ENCODE assay signal across 28 cellular contexts in the genomic region with DNA sequence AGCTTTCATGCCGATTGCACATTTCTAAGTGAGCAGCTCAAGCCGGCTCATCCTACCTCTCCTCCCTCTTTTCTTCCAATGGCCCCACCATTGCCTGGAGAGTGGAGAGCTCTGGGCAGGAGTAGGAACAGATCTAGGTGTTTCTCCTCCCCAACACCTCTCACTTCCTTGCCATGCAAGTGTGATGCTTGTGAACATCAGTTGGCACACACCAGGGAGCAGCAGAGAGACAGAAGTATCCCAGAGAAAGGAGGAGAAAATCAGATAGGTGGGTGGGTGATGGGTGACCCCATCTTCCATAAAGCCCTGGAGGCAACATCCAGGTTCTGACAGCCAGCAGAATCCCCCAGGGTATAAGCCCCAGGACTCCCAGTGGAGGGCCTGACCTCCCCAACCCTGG. TPM values are rescaled to one million over a fixed set of nuclear protein-coding genes. Genes with fewer than 3 reads are reported as not detected.
DNase-seq lines count a peak whose midpoint lies in the region; ATAC-seq, FAIRE-seq and TF ChIP-seq lines count a peak whose summit lies in the region.
"Had no signal": no experiment of that assay in that cellular context is flagged by ENCODE, and none has a peak within 500 bp of the region (broad histone marks: within the 10 kb centered on the region; RNA-seq: fewer than 3 reads in every experiment).

No MANE protein-coding gene starts in this region.

- H3K36me3 ChIP-seq in CD4-positive, alpha-beta memory T cell (ENCODE audit: insufficient read depth, low read length) = no peaks in the 10 kb centered on the region
- H3K36me3 ChIP-seq in HepG2 (replicated peaks in 1 of 2; ENCODE audit: control insufficient read depth in 1 of 2, insufficient read depth in 2 of 2, low read length in 2 of 2) = no peaks in the 10 kb centered on the region

- no TSS peak for BruUV-seq in HepG2 (replicated peaks; lab: Mats Ljungman, UMichigan)

- no peak overlapping the region for H3K4me3 ChIP-seq in CD4-positive, alpha-beta memory T cell (ENCODE audit: low read length in 2 of 2)
- H3K4me3 ChIP-seq in HepG2 (replicated peaks in 1 of 3; ENCODE audit: insufficient read depth in 1 of 3, low read depth in 2 of 3, low read length in 3 of 3) = no peak overlapping the region
- H3K4me3 ChIP-seq: A549; BLaER1 treated with 17β-estradiol and CSF1 and Interleukin-3, amounts not matched to agents 10 nM and 100 nM; GM12878 had no signal

- no peak overlapping the region for H2AFZ ChIP-seq in HepG2 (ENCODE audit: low read length)

- H3K9ac ChIP-seq in HepG2 (ENCODE audit: insufficient read depth, low read depth, low read length) = no peak overlapping the region
- H3K9ac ChIP-seq: BLaER1 treated with 17β-estradiol and CSF1 and Interleukin-3, amounts not matched to agents 10 nM and 100 nM had no signal

- TF ChIP-seq CTCF in natural killer cell (IDR thresholded peaks at IDR 0.05) (no peak), type B pancreatic cell (conservative IDR thresholded peaks at IDR 0.05) (no peak), HepG2 (CRISPR knock-in tag; IDR thresholded peaks at IDR 0.05) (no peak)

- 63% methylated on average over 1 of the region's 2 CpGs for WGBS in HepG2 (ENCODE audit: low lambda C conversion rate)

- no peaks in the 10 kb centered on the region for H3K79me2 ChIP-seq in HepG2 (ENCODE audit: insufficient read depth, low read length)

- no peaks in the 10 kb centered on the region for H3K27me3 ChIP-seq in CD4-positive, alpha-beta memory T cell (ENCODE audit: insufficient read depth, low read length)
- no peaks in the 10 kb centered on the region for H3K27me3 ChIP-seq in HepG2 (ENCODE audit: control insufficient read depth in 1 of 2, insufficient read depth in 2 of 2, low read length in 2 of 2)
- H3K27me3 ChIP-seq: BLaER1 treated with 17β-estradiol and CSF1 and Interleukin-3, amounts not matched to agents 10 nM and 100 nM had no signal

- no peak overlapping the region for H3K27ac Mint-ChIP-seq in natural killer cell treated with Interleukin-12 subunit alpha and Interleukin-12 subunit beta and Interleukin-15 and Interleukin-18, amount 100 ng/mL, for 72 hours
- no peak overlapping the region for H3K27ac Mint-ChIP-seq in natural killer cell
- no peak overlapping the region for H3K27ac Mint-ChIP-seq in type B pancreatic cell
- no peak overlapping the region for H3K27ac Mint-ChIP-seq in CD4-positive, alpha-beta memory T cell
- H3K27ac Mint-ChIP-seq: B cell; CD4-positive, alpha-beta T cell; CD8-positive, alpha-beta memory T cell had no signal

- no peaks in the 10 kb centered on the region for H4K20me1 ChIP-seq in HepG2 (ENCODE audit: insufficient read depth, low read length)

- no peaks in the 10 kb centered on the region for H3K9me3 Mint-ChIP-seq in natural killer cell treated with Interleukin-12 subunit alpha and Interleukin-12 subunit beta and Interleukin-15 and Interleukin-18, amount 100 ng/mL, for 72 hours
- H3K9me3 Mint-ChIP-seq in natural killer cell (no peaks in the 10 kb centered on the region), type B pancreatic cell (no peaks in the 10 kb centered on the region)
- no peaks in the 10 kb centered on the region for H3K9me3 Mint-ChIP-seq in CD4-positive, alpha-beta memory T cell
- H3K9me3 Mint-ChIP-seq: CD4-positive, alpha-beta T cell; CD8-positive, alpha-beta memory T cell had no signal

- no peak overlapping the region for H3K4me2 ChIP-seq in HepG2 (ENCODE audit: low read depth, low read length)
- H3K4me2 ChIP-seq: A549; BLaER1 treated with 17β-estradiol and CSF1 and Interleukin-3, amounts not matched to agents 10 nM and 100 nM had no signal

- no peak for ATAC-seq in natural killer cell treated with Interleukin-12 subunit alpha and Interleukin-12 subunit beta and Interleukin-15 and Interleukin-18, amount 100 ng/mL, for 72 hours
- ATAC-seq in natural killer cell (no peak), HepG2 (no peak)
- ATAC-seq: A549, GM12878 had no signal

- H3K27ac ChIP-seq in CD4-positive, alpha-beta memory T cell (ENCODE audit: low read depth, low read length) = no peak overlapping the region
- no peak overlapping the region for H3K27ac ChIP-seq in HepG2 (ENCODE audit: extremely low read length, insufficient read depth, low read length)
- H3K27ac ChIP-seq: 22Rv1; A549; BLaER1 treated with 17β-estradiol and CSF1 and Interleukin-3, amounts not matched to agents 10 nM and 100 nM; C4-2B had no signal

- peak; percentile 31 for DNase-seq in natural killer cell treated with Interleukin-12 subunit alpha and Interleukin-12 subunit beta and Interleukin-15 and Interleukin-18, amount 100 ng/mL, for 72 hours (ENCODE audit: low spot score)
- DNase-seq in natural killer cell (no peak), type B pancreatic cell (ENCODE audit: extremely low spot score, unreplicated experiment) (peak; percentile 18), HepG2 (ENCODE audit: low spot score) (no peak)
- DNase-seq in CD4-positive, alpha-beta memory T cell = no peak
- DNase-seq: AML-193; CD4-positive, alpha-beta T cell; CD8-positive, alpha-beta memory T cell; COR-L47; DMS 273 treated with DMSO at 0.1 percent for 48 hours; DMS153; DMS53; DMS79; DND-41; EL; GDM1 had no signal

- in situ Hi-C loops in HepG2 (cut with HindIII; ENCODE audit: extremely low pct_ligation_motif_present, low pct_unique_long_range_greater_than_20kb) = no loop called here

- no peaks in the 10 kb centered on the region for H3K4me1 Mint-ChIP-seq in natural killer cell treated with Interleukin-12 subunit alpha and Interleukin-12 subunit beta and Interleukin-15 and Interleukin-18, amount 100 ng/mL, for 72 hours (ENCODE audit: low read depth in 2 of 2)
- H3K4me1 Mint-ChIP-seq in natural killer cell = no peaks in the 10 kb centered on the region
- no peaks in the 10 kb centered on the region for H3K4me1 Mint-ChIP-seq in type B pancreatic cell (ENCODE audit: unreplicated experiment)
- H3K4me1 Mint-ChIP-seq in CD4-positive, alpha-beta memory T cell = no peaks in the 10 kb centered on the region
- H3K4me1 Mint-ChIP-seq: B cell; CD8-positive, alpha-beta memory T cell had no signal

- CTCF ChIA-PET in CD4-positive, alpha-beta memory T cell (lab: Charles Lee; ENCODE audit: partially characterized antibody) = no interaction called here
- CTCF ChIA-PET in HepG2 (lab: Yijun Ruan, JAX; ENCODE audit: low intra/inter-chr PET ratio, low total read pairs) = no interaction called here

- no peaks in the 10 kb centered on the region for H3K4me1 ChIP-seq in CD4-positive, alpha-beta memory T cell (ENCODE audit: insufficient read depth, low read length)
- no peaks in the 10 kb centered on the region for H3K4me1 ChIP-seq in HepG2 (ENCODE audit: insufficient read depth, low read length)
- H3K4me1 ChIP-seq: A549 had no signal

- no peak overlapping the region for H3K4me3 Mint-ChIP-seq in natural killer cell treated with Interleukin-12 subunit alpha and Interleukin-12 subunit beta and Interleukin-15 and Interleukin-18, amount 100 ng/mL, for 72 hours
- no peak overlapping the region for H3K4me3 Mint-ChIP-seq in natural killer cell
- H3K4me3 Mint-ChIP-seq in type B pancreatic cell = no peak overlapping the region
- H3K4me3 Mint-ChIP-seq in CD4-positive, alpha-beta memory T cell = no peak overlapping the region
- H3K4me3 Mint-ChIP-seq: B cell; CD4-positive, alpha-beta T cell; CD8-positive, alpha-beta memory T cell had no signal

- no peak for FAIRE-seq in HepG2 (lab: Jason Lieb, UNC)
- FAIRE-seq: A549, GM12878, GM12892, GM18507 had no signal

- TF ChIP-seq EP300 in HepG2 (IDR thresholded peaks at IDR 0.05; ENCODE audit: low read depth in 2 of 2, low read length in 2 of 2) (no peak), HepG2 (CRISPR knock-in tag; IDR thresholded peaks at IDR 0.05; ENCODE audit: borderline replicate concordance) (no peak)

- no peak for TF ChIP-seq POLR2A in HepG2 (IDR thresholded peaks at IDR 0.05; ENCODE audit: insufficient read depth in 1 of 2, low read depth in 2 of 2, low read length in 2 of 2)

- peaks cover 10 to 19% of the 10 kb centered on the region in 2 donors for H3K27me3 Mint-ChIP-seq in natural killer cell treated with Interleukin-12 subunit alpha and Interleukin-12 subunit beta and Interleukin-15 and Interleukin-18, amount 100 ng/mL, for 72 hours
- peaks cover 14 to 20% of the 10 kb centered on the region in 2 donors for H3K27me3 Mint-ChIP-seq in natural killer cell (ENCODE audit: low read depth in 2 of 2)
- H3K27me3 Mint-ChIP-seq in type B pancreatic cell = no peaks in the 10 kb centered on the region
- peaks cover 0 to 7% of the 10 kb centered on the region in 2 donors for H3K27me3 Mint-ChIP-seq in CD4-positive, alpha-beta memory T cell

- no peaks in the 10 kb centered on the region for H3K9me3 ChIP-seq in CD4-positive, alpha-beta memory T cell (ENCODE audit: control insufficient read depth in 1 of 2, low read length in 2 of 2)
- no peaks in the 10 kb centered on the region for H3K9me3 ChIP-seq in HepG2 (ENCODE audit: low read length)
- H3K9me3 ChIP-seq: A549; BLaER1 treated with 17β-estradiol and CSF1 and Interleukin-3, amounts not matched to agents 10 nM and 100 nM had no signal

- no peak for TF ChIP-seq RAD21 in HepG2 (CRISPR knock-in tag; IDR thresholded peaks at IDR 0.05)

- POLR2A ChIA-PET in CD4-positive, alpha-beta memory T cell (lab: Charles Lee; ENCODE audit: partially characterized antibody) = interaction anchor here (1.6 kb wide), 1 partner anchor 20 kb away, joined by 3 read pairs; no protein-coding TSS in a partner anchor
- POLR2A ChIA-PET in HepG2 (lab: Yijun Ruan, JAX) = no interaction called here

- no peaks in the 10 kb centered on the region for H3K36me3 Mint-ChIP-seq in natural killer cell treated with Interleukin-12 subunit alpha and Interleukin-12 subunit beta and Interleukin-15 and Interleukin-18, amount 100 ng/mL, for 72 hours
- H3K36me3 Mint-ChIP-seq in natural killer cell (no peaks in the 10 kb centered on the region), type B pancreatic cell (no peaks in the 10 kb centered on the region)
- H3K36me3 Mint-ChIP-seq in CD4-positive, alpha-beta memory T cell = no peaks in the 10 kb centered on the region
- H3K36me3 Mint-ChIP-seq: CD8-positive, alpha-beta memory T cell had no signal

- intact Hi-C loops in natural killer cell (cut with micrococcal nuclease) (no loop called here), HepG2 (cut with micrococcal nuclease; ENCODE audit: unreplicated experiment) (no loop called here)
- intact Hi-C loops in CD4-positive, alpha-beta memory T cell (cut with micrococcal nuclease) = no loop called here

RNA-seq across cellular contexts. Expression of a gene that starts 27.8 kb away (rescaled TPM):
- total RNA-seq in natural killer cell treated with Interleukin-12 subunit alpha and Interleukin-12 subunit beta and Interleukin-15 and Interleukin-18, amount 100 ng/mL, for 72 hours = 10 to 100 TPM; 12.7 to 24.8 TPM
- 10 to 100 TPM; 33.2 to 53.6 (median 33.5) TPM for total RNA-seq in natural killer cell
- total RNA-seq in type B pancreatic cell (ENCODE audit: low replicate concordance) = 165 and 409 TPM in 2 replicates
- 10 to 100 TPM; 50.9 to 54.2 TPM for total RNA-seq in CD4-positive, alpha-beta memory T cell
- 10 to 100 TPM; 83.4 to 89.9 TPM for polyA plus RNA-seq in CD4-positive, alpha-beta memory T cell
- total RNA-seq in HepG2 (2016; rRNA removed; fragmentation: Illumina TruSeq; extraction: Trizol) = 108 and 164 TPM in 2 replicates
- 97.6 and 98.1 TPM in 2 replicates for total RNA-seq in HepG2 (2016; cell fraction: cytosol; rRNA removed; fragmentation: Illumina TruSeq; extraction: Trizol; ENCODE audit: low read depth)
- 110 and 171 TPM in 2 replicates for total RNA-seq in HepG2 (2016; cell fraction: insoluble cytoplasmic fraction; rRNA removed; fragmentation: Illumina TruSeq; extraction: Trizol)
- 151 and 156 TPM in 2 replicates for total RNA-seq in HepG2 (2016; cell fraction: membrane; rRNA removed; fragmentation: Illumina TruSeq; extraction: Trizol)
- 133 and 142 TPM in 2 replicates for total RNA-seq in HepG2 (2016; cell fraction: nucleus; rRNA removed; fragmentation: Illumina TruSeq; extraction: Trizol)
- 132 and 136 TPM in 2 replicates for polyA plus RNA-seq in HepG2 (2011; rRNA removed)
- 168 and 213 TPM in 2 replicates for polyA plus RNA-seq in HepG2 (2011; cell fraction: cytosol; rRNA removed)
- 111 and 132 TPM in 2 replicates for polyA plus RNA-seq in HepG2 (2011; cell fraction: nucleus; rRNA removed)
- 184 and 188 TPM in 2 replicates for polyA plus RNA-seq in HepG2 (2012)
- polyA plus RNA-seq in HepG2 (2016; cell fraction: cytosol; fragmentation: Illumina TruSeq; extraction: Trizol; ENCODE audit: low read depth) = 123 and 125 TPM in 2 replicates
- 137 and 155 TPM in 2 replicates for polyA plus RNA-seq in HepG2 (2016; cell fraction: insoluble cytoplasmic fraction; fragmentation: Illumina TruSeq; extraction: Trizol; ENCODE audit: low read depth)
- polyA plus RNA-seq in HepG2 (2016; cell fraction: membrane; fragmentation: Illumina TruSeq; extraction: Trizol; ENCODE audit: low read depth) = 181 and 189 TPM in 2 replicates
- 223 and 240 TPM in 2 replicates for polyA plus RNA-seq in HepG2 (2016; cell fraction: nucleus; fragmentation: Illumina TruSeq; extraction: Trizol; ENCODE audit: insufficient read depth, low read depth)
- polyA minus RNA-seq in HepG2 (2011; rRNA and poly(A)+ RNA removed; ENCODE audit: low replicate concordance) = 84.2 and 184 TPM in 2 replicates
- polyA minus RNA-seq in HepG2 (2011; cell fraction: cytosol; rRNA and poly(A)+ RNA removed) = 82.0 and 93.2 TPM in 2 replicates
- 30.8 and 32.4 TPM in 2 replicates for polyA minus RNA-seq in HepG2 (2011; cell fraction: nucleus; rRNA and poly(A)+ RNA removed)

RNA-seq across cellular contexts. Expression of a gene that starts 28.2 kb away (rescaled TPM):
- total RNA-seq in natural killer cell treated with Interleukin-12 subunit alpha and Interleukin-12 subunit beta and Interleukin-15 and Interleukin-18, amount 100 ng/mL, for 72 hours = 10 to 100 TPM; 20.6 to 22.8 TPM
- total RNA-seq in natural killer cell (10 to 100 TPM; 12.0 to 18.2 (median 15.3) TPM), type B pancreatic cell (ENCODE audit: low replicate concordance) (32.0 and 33.4 TPM in 2 replicates), HepG2 (2016; rRNA removed; fragmentation: Illumina TruSeq; extraction: Trizol) (43.4 and 53.0 TPM in 2 replicates)
- 10 to 100 TPM; 31.3 to 33.1 TPM for total RNA-seq in CD4-positive, alpha-beta memory T cell
- 10 to 100 TPM; 61.7 to 83.1 TPM for polyA plus RNA-seq in CD4-positive, alpha-beta memory T cell
- 17.5 and 18.2 TPM in 2 replicates for total RNA-seq in HepG2 (2016; cell fraction: cytosol; rRNA removed; fragmentation: Illumina TruSeq; extraction: Trizol; ENCODE audit: low read depth)
- 42.9 and 57.5 TPM in 2 replicates for total RNA-seq in HepG2 (2016; cell fraction: insoluble cytoplasmic fraction; rRNA removed; fragmentation: Illumina TruSeq; extraction: Trizol)
- 23.3 and 26.7 TPM in 2 replicates for total RNA-seq in HepG2 (2016; cell fraction: membrane; rRNA removed; fragmentation: Illumina TruSeq; extraction: Trizol)
- total RNA-seq in HepG2 (2016; cell fraction: nucleus; rRNA removed; fragmentation: Illumina TruSeq; extraction: Trizol) = 21.1 and 23.4 TPM in 2 replicates
- polyA plus RNA-seq in HepG2 (2011; rRNA removed) = 24.8 and 32.1 TPM in 2 replicates
- 24.5 and 27.0 TPM in 2 replicates for polyA plus RNA-seq in HepG2 (2011; cell fraction: cytosol; rRNA removed)
- polyA plus RNA-seq in HepG2 (2011; cell fraction: nucleus; rRNA removed) = 11.3 and 11.4 TPM in 2 replicates
- polyA plus RNA-seq in HepG2 (2012) = 18.4 and 18.8 TPM in 2 replicates
- 16.6 and 20.0 TPM in 2 replicates for polyA plus RNA-seq in HepG2 (2016; cell fraction: cytosol; fragmentation: Illumina TruSeq; extraction: Trizol; ENCODE audit: low read depth)
- polyA plus RNA-seq in HepG2 (2016; cell fraction: insoluble cytoplasmic fraction; fragmentation: Illumina TruSeq; extraction: Trizol; ENCODE audit: low read depth) = 55.8 and 67.9 TPM in 2 replicates
- polyA plus RNA-seq in HepG2 (2016; cell fraction: membrane; fragmentation: Illumina TruSeq; extraction: Trizol; ENCODE audit: low read depth) = 20.6 and 24.2 TPM in 2 replicates
- polyA plus RNA-seq in HepG2 (2016; cell fraction: nucleus; fragmentation: Illumina TruSeq; extraction: Trizol; ENCODE audit: insufficient read depth, low read depth) = 34.4 and 35.5 TPM in 2 replicates
- polyA minus RNA-seq in HepG2 (2011; rRNA and poly(A)+ RNA removed; ENCODE audit: low replicate concordance) = 3.1 and 4.4 TPM in 2 replicates
- 5.8 and 7.5 TPM in 2 replicates for polyA minus RNA-seq in HepG2 (2011; cell fraction: cytosol; rRNA and poly(A)+ RNA removed)
- polyA minus RNA-seq in HepG2 (2011; cell fraction: nucleus; rRNA and poly(A)+ RNA removed) = 6.5 and 6.6 TPM in 2 replicates

RNA-seq across cellular contexts. Expression of a gene that starts 39.3 kb away (rescaled TPM):
- not detected for total RNA-seq in natural killer cell treated with Interleukin-12 subunit alpha and Interleukin-12 subunit beta and Interleukin-15 and Interleukin-18, amount 100 ng/mL, for 72 hours
- total RNA-seq in natural killer cell (under 1 TPM in 1 of 3 donors, not detected in 2; 0.30 TPM), type B pancreatic cell (ENCODE audit: low replicate concordance) (0.36 and 0.71 TPM in 2 replicates), HepG2 (2016; rRNA removed; fragmentation: Illumina TruSeq; extraction: Trizol) (not detected in 2 replicates)
- total RNA-seq in CD4-positive, alpha-beta memory T cell = not detected
- polyA plus RNA-seq in CD4-positive, alpha-beta memory T cell = not detected
- not detected in 2 replicates for total RNA-seq in HepG2 (2016; cell fraction: cytosol; rRNA removed; fragmentation: Illumina TruSeq; extraction: Trizol; ENCODE audit: low read depth)
- total RNA-seq in HepG2 (2016; cell fraction: insoluble cytoplasmic fraction; rRNA removed; fragmentation: Illumina TruSeq; extraction: Trizol) = not detected in 2 replicates
- not detected in 2 replicates for total RNA-seq in HepG2 (2016; cell fraction: membrane; rRNA removed; fragmentation: Illumina TruSeq; extraction: Trizol)
- total RNA-seq in HepG2 (2016; cell fraction: nucleus; rRNA removed; fragmentation: Illumina TruSeq; extraction: Trizol) = not detected in 2 replicates
- 0.04 and 0.10 TPM in 2 replicates for polyA plus RNA-seq in HepG2 (2011; rRNA removed)
- polyA plus RNA-seq in HepG2 (2011; cell fraction: cytosol; rRNA removed) = 0.03 TPM in 1 of 2 replicates, not detected in the other
- 0.21 and 0.29 TPM in 2 replicates for polyA plus RNA-seq in HepG2 (2011; cell fraction: nucleus; rRNA removed)
- polyA plus RNA-seq in HepG2 (2012) = 0.12 TPM in 1 of 2 replicates, not detected in the other
- polyA plus RNA-seq in HepG2 (2016; cell fraction: cytosol; fragmentation: Illumina TruSeq; extraction: Trizol; ENCODE audit: low read depth) = not detected in 2 replicates
- polyA plus RNA-seq in HepG2 (2016; cell fraction: insoluble cytoplasmic fraction; fragmentation: Illumina TruSeq; extraction: Trizol; ENCODE audit: low read depth) = not detected in 2 replicates
- polyA plus RNA-seq in HepG2 (2016; cell fraction: membrane; fragmentation: Illumina TruSeq; extraction: Trizol; ENCODE audit: low read depth) = not detected in 2 replicates
- not detected in 2 replicates for polyA plus RNA-seq in HepG2 (2016; cell fraction: nucleus; fragmentation: Illumina TruSeq; extraction: Trizol; ENCODE audit: insufficient read depth, low read depth)
- polyA minus RNA-seq in HepG2 (2011; rRNA and poly(A)+ RNA removed; ENCODE audit: low replicate concordance) = not detected in 2 replicates
- not detected in 2 replicates for polyA minus RNA-seq in HepG2 (2011; cell fraction: cytosol; rRNA and poly(A)+ RNA removed)
- polyA minus RNA-seq in HepG2 (2011; cell fraction: nucleus; rRNA and poly(A)+ RNA removed) = not detected in 2 replicates
- total RNA-seq: A172; B cell; CD4-positive, alpha-beta T cell; CD8-positive, alpha-beta memory T cell; Daoy; G401; GM12878 had no signal
- polyA plus RNA-seq: A549; BJ; CD8-positive, alpha-beta memory T cell had no signal

Comparison
In these comparisons a context has a peak if more than half of its experiments do, and no peak if none do; other contexts are left out.
1. DNase-seq: peak in natural killer cell treated with Interleukin-12 subunit alpha and Interleukin-12 subunit beta and Interleukin-15 and Interleukin-18, amount 100 ng/mL, for 72 hours (single experiment) and type B pancreatic cell (single experiment); none in natural killer cell (single experiment), CD4-positive, alpha-beta memory T cell (0 of 5) and HepG2 (single experiment).